9 cellular contexts compared by ENCODE assay signal in genomic region chr17:57106107-57106835, GRCh38. TPM values are rescaled to one million over a fixed set of nuclear protein-coding genes. Genes with fewer than 3 reads are reported as not detected.
DNase-seq lines count a peak whose midpoint lies in the region; ATAC-seq, FAIRE-seq and TF ChIP-seq lines count a peak whose summit lies in the region.
"Had no signal": no experiment of that assay in that cellular context is flagged by ENCODE, and none has a peak within 500 bp of the region (broad histone marks: within the 10 kb centered on the region; RNA-seq: fewer than 3 reads in every experiment).

No MANE protein-coding gene starts in this region.

- intact Hi-C loops in GM12878 (cut with micrococcal nuclease; ENCODE audit: unreplicated experiment) = no loop called here

- TF ChIP-seq CTCF in GM12878 (IDR thresholded peaks at IDR 0.05 in 2 of 3, conservative IDR thresholded peaks at IDR 0.05 in 1 of 3; ENCODE audit: control insufficient read depth in 2 of 3, extremely low read depth in 1 of 3, insufficient read depth in 1 of 3, low read depth in 3 of 3, low read length in 3 of 3) (peak in 2 of 3 experiments; percentile 15 to 17; a peak in 2 of 6 replicates), liver (IDR thresholded peaks at IDR 0.05; ENCODE audit: low read depth, low read length, missing input control) (peak; percentile 37)

- no peaks in the 10 kb centered on the region for H3K9me3 ChIP-seq in GM12878 (replicated peaks; ENCODE audit: control insufficient read depth, insufficient read depth, low read length)
- H3K9me3 ChIP-seq in liver (ENCODE audit: control insufficient read depth in 4 of 4, low read length in 3 of 4) = no peaks in the 10 kb centered on the region

- CTCF ChIA-PET in GM12878 (lab: Yijun Ruan, JAX) = interaction anchor here (0.6 to 1.5 kb wide), 5 partner anchors 11 to 677 kb away, joined by 3 to 4 read pairs (median 3); no protein-coding TSS in a partner anchor
- CTCF ChIA-PET in activated CD4-positive, alpha-beta memory T cell treated with anti-CD3 and anti-CD28 coated beads, Interleukin-2, amount 10 ng/mL, durations not matched to agents 7 days and 5 days (lab: Charles Lee) = no interaction called here

- no peak for TF ChIP-seq EP300 in GM12878 (IDR thresholded peaks at IDR 0.05; ENCODE audit: borderline replicate concordance in 1 of 2, control insufficient read depth in 1 of 2, low read depth in 2 of 2, low read length in 2 of 2)

- H3K36me3 ChIP-seq in GM12878 (ENCODE audit: control insufficient read depth in 2 of 2, insufficient read depth in 2 of 2, low read length in 1 of 2) = peaks cover 9 to 23% of the 10 kb centered on the region in 2 experiments
- H3K36me3 ChIP-seq in liver (ENCODE audit: control insufficient read depth in 4 of 4, insufficient read depth in 3 of 4, low read depth in 1 of 4, low read length in 3 of 4) = peaks cover 0 to 1% (median 0%) of the 10 kb centered on the region in 4 donors

- no peaks in the 10 kb centered on the region for H4K20me1 ChIP-seq in GM12878 (ENCODE audit: control insufficient read depth, insufficient read depth)

- H3K4me1 ChIP-seq in GM12878 (ENCODE audit: control insufficient read depth, insufficient read depth, low read length) (peaks cover 11% of the 10 kb centered on the region), liver (ENCODE audit: control insufficient read depth in 4 of 4, insufficient read depth in 4 of 4, low read length in 3 of 4) (peaks cover 11 to 66% (median 57%) of the 10 kb centered on the region in 4 donors)

- DNase-seq in D341Med (ENCODE audit: low spot score) (peak; percentile 86), HTR-8/SVneo (ENCODE audit: insufficient read length, low spot score) (no peak), GM12878 (ENCODE audit: low read depth, low spot score) (no peak), MV-4-11 (lab: John Stamatoyannopoulos, UW) (no peak), NCI-H1436 treated with DMSO at 0.1 percent for 48 hours (lab: John Stamatoyannopoulos, UW) (no peak)
- DNase-seq in activated CD4-positive, alpha-beta memory T cell treated with anti-CD3 and anti-CD28 coated beads, Interleukin-2, amount 10 ng/mL, durations not matched to agents 7 days and 5 days = no peak
- DNase-seq: activated T-cell treated with anti-CD3 and anti-CD28 coated beads, Interleukin-2, amount 50 U/mL, for 4 hours had no signal

- H3K27ac Mint-ChIP-seq in activated CD4-positive, alpha-beta memory T cell treated with anti-CD3 and anti-CD28 coated beads, Interleukin-2, amount 10 ng/mL, durations not matched to agents 7 days and 5 days = no peak overlapping the region

- peaks cover 7% of the 10 kb centered on the region for H3K79me2 ChIP-seq in GM12878 (ENCODE audit: control insufficient read depth, insufficient read depth, low read length)

- H3K27me3 Mint-ChIP-seq in activated CD4-positive, alpha-beta memory T cell treated with anti-CD3 and anti-CD28 coated beads, Interleukin-2, amount 10 ng/mL, durations not matched to agents 7 days and 5 days = no peaks in the 10 kb centered on the region

- H2AFZ ChIP-seq in GM12878 (ENCODE audit: control insufficient read depth, low read depth, low read length) = no peak overlapping the region

- H3K9me3 Mint-ChIP-seq in activated CD4-positive, alpha-beta memory T cell treated with anti-CD3 and anti-CD28 coated beads, Interleukin-2, amount 10 ng/mL, durations not matched to agents 7 days and 5 days = no peaks in the 10 kb centered on the region
- H3K9me3 Mint-ChIP-seq: activated T-cell treated with anti-CD3 and anti-CD28 coated beads, Interleukin-2, amount 50 U/mL, for 4 hours had no signal

- H3K27me3 ChIP-seq in GM12878 (replicated peaks in 1 of 2; ENCODE audit: control insufficient read depth in 2 of 2, insufficient read depth in 2 of 2, low read length in 1 of 2) (no peaks in the 10 kb centered on the region), liver (ENCODE audit: control insufficient read depth in 4 of 4, insufficient read depth in 4 of 4, low read length in 3 of 4) (no peaks in the 10 kb centered on the region)

- TF ChIP-seq POLR2A in GM12878 (IDR thresholded peaks at IDR 0.05; ENCODE audit: low read depth, low read length) = no peak

- peaks cover 8% of the 10 kb centered on the region for H3K4me1 Mint-ChIP-seq in activated CD4-positive, alpha-beta memory T cell treated with anti-CD3 and anti-CD28 coated beads, Interleukin-2, amount 10 ng/mL, durations not matched to agents 7 days and 5 days

- H3K4me3 ChIP-seq in GM12878 = no peak overlapping the region
- no peak overlapping the region for H3K4me3 ChIP-seq in liver (ENCODE audit: low read depth in 1 of 3, low read length in 3 of 3)

- WGBS in GM12878 (ENCODE audit: insufficient coverage, insufficient replicate concordance, low lambda C conversion rate, missing lambda C conversion rate) = 88% methylated on average over 17 of the region's 17 CpGs
- 76% methylated on average over 17 of the region's 17 CpGs for WGBS in liver

- FAIRE-seq in HTR-8/SVneo (lab: Jason Lieb, UNC) (peak; percentile 44), GM12878 (lab: Jason Lieb, UNC) (no peak)

- no peak overlapping the region for H3K4me2 ChIP-seq in GM12878 (ENCODE audit: control insufficient read depth, insufficient read depth)

- H3K9ac ChIP-seq in GM12878 (ENCODE audit: control insufficient read depth, insufficient read depth, low read length) = no peak overlapping the region
- no peak overlapping the region for H3K9ac ChIP-seq in liver (ENCODE audit: low read depth in 1 of 2, low read length in 2 of 2)

- SMC1A ChIA-PET in GM12878 (lab: Charles Lee; ENCODE audit: uncharacterized antibody, unreplicated experiment) = interaction anchor here (1.2 to 1.4 kb wide), 2 partner anchors 17 to 26 kb away, joined by 3 read pairs; no protein-coding TSS in a partner anchor

- ATAC-seq in GM12878 = no peak
- ATAC-seq in GM21390 (IDR thresholded peaks at IDR 0.05; ENCODE audit: unreplicated experiment) = no peak
- ATAC-seq: activated T-cell treated with anti-CD3 and anti-CD28 coated beads, Interleukin-2, amount 50 U/mL, for 4 hours had no signal

- RAD21 ChIA-PET in GM12878 (lab: Charles Lee; ENCODE audit: unreplicated experiment) = interaction anchor here (1.2 kb wide), 1 partner anchor 19 kb away, joined by 3 read pairs; no protein-coding TSS in a partner anchor

- H3K27ac ChIP-seq in GM12878 (ENCODE audit: control insufficient read depth, insufficient read depth) (no peak overlapping the region), liver (ENCODE audit: low read depth in 1 of 2, low read length in 2 of 2) (no peak overlapping the region)

- no peak overlapping the region for H3K4me3 Mint-ChIP-seq in activated CD4-positive, alpha-beta memory T cell treated with anti-CD3 and anti-CD28 coated beads, Interleukin-2, amount 10 ng/mL, durations not matched to agents 7 days and 5 days
- H3K4me3 Mint-ChIP-seq: activated T-cell treated with anti-CD3 and anti-CD28 coated beads, Interleukin-2, amount 50 U/mL, for 4 hours had no signal

- in situ Hi-C loops in GM12878 (cut with MboI) = no loop called here

- TSS peak; percentile 54 for BruUV-seq in GM12878 (replicated peaks; lab: Mats Ljungman, UMichigan)

- TF ChIP-seq RAD21 in GM12878 (IDR thresholded peaks at IDR 0.05; ENCODE audit: insufficient read depth, low read depth, low read length) = no peak
- TF ChIP-seq RAD21 in liver (IDR thresholded peaks at IDR 0.05) = peak in 1 of 2 donors; percentile 62

- POLR2A ChIA-PET in GM12878 (lab: Charles Lee) = no interaction called here
- POLR2A ChIA-PET in activated CD4-positive, alpha-beta memory T cell treated with anti-CD3 and anti-CD28 coated beads, Interleukin-2, amount 10 ng/mL, durations not matched to agents 7 days and 5 days (lab: Charles Lee) = no interaction called here

- no peaks in the 10 kb centered on the region for H3K36me3 Mint-ChIP-seq in activated CD4-positive, alpha-beta memory T cell treated with anti-CD3 and anti-CD28 coated beads, Interleukin-2, amount 10 ng/mL, durations not matched to agents 7 days and 5 days (ENCODE audit: low read depth)

TF ChIP-seq in GM12878, 131 proteins besides CTCF, POLR2A, EP300 and RAD21 (continues in another document):
- TF ChIP-seq, protein P1, sequence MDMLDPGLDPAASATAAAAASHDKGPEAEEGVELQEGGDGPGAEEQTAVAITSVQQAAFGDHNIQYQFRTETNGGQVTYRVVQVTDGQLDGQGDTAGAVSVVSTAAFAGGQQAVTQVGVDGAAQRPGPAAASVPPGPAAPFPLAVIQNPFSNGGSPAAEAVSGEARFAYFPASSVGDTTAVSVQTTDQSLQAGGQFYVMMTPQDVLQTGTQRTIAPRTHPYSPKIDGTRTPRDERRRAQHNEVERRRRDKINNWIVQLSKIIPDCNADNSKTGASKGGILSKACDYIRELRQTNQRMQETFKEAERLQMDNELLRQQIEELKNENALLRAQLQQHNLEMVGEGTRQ (IDR thresholded peaks at IDR 0.05; ENCODE audit: borderline replicate concordance, low read depth, low read length) = no peak

TF ChIP-seq in liver, 16 proteins besides CTCF, POLR2A, EP300 and RAD21 (continues in another document):
- TF ChIP-seq, protein P2, sequence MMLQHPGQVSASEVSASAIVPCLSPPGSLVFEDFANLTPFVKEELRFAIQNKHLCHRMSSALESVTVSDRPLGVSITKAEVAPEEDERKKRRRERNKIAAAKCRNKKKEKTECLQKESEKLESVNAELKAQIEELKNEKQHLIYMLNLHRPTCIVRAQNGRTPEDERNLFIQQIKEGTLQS (IDR thresholded peaks at IDR 0.05) = no peak

RNA-seq across cellular contexts. Expression of gene AKAP1, which starts 21.2 kb away (rescaled TPM):
- 45.9 and 58.6 TPM in 2 replicates for total RNA-seq in GM12878 (2013; cell fraction: nucleolus; rRNA removed)
- total RNA-seq in GM12878 (2014; rRNA removed) = 40.7 and 50.5 TPM in 2 replicates
- 29.5 and 36.8 TPM in 2 replicates for total RNA-seq in GM12878 (2014; rRNA removed; fragmentation: Illumina TruSeq; extraction: Trizol)
- total RNA-seq in GM12878 (2021) = 39.9 and 45.9 TPM in 2 replicates
- 11.0 TPM for polyA plus RNA-seq in GM12878 (2011; ENCODE audit: low read depth)
- polyA plus RNA-seq in GM12878 (2011; rRNA removed) = 15.6 and 39.2 TPM in 2 replicates
- 61.3 and 66.5 TPM in 2 replicates for polyA plus RNA-seq in GM12878 (2011; cell fraction: cytosol; rRNA removed)
- 176 and 195 TPM in 2 replicates for polyA plus RNA-seq in GM12878 (2011; cell fraction: nucleus; rRNA removed)
- 13.5 and 18.3 TPM in 2 replicates for polyA plus RNA-seq in GM12878 (2012)
- polyA plus RNA-seq in GM12878 (2014; fragmentation: Illumina TruSeq; extraction: Trizol) = 30.9 and 48.4 TPM in 2 replicates
- polyA plus RNA-seq in GM12878 (2014; fragmentation: Nextera tagmentation; extraction: Ambion mirVana) = 10 to 100 TPM; 11.9 to 15.2 TPM
- polyA plus RNA-seq in GM12878 (2014; rRNA removed) = 34.4 and 58.8 TPM in 2 replicates
- 10 to 100 TPM; 37.1 to 40.9 TPM for polyA plus RNA-seq in GM12878 (2016; fragmentation: Nextera tagmentation; extraction: Ambion mirVana)
- 66.9 and 103 TPM in 2 replicates for polyA minus RNA-seq in GM12878 (2011; rRNA and poly(A)+ RNA removed)
- 28.3 and 33.3 TPM in 2 replicates for polyA minus RNA-seq in GM12878 (2011; cell fraction: cytosol; rRNA and poly(A)+ RNA removed)
- polyA minus RNA-seq in GM12878 (2011; cell fraction: nucleus; rRNA and poly(A)+ RNA removed) = 29.7 and 38.4 TPM in 2 replicates
- total RNA-seq in liver = 10 to 100 TPM; 36.4 to 58.5 TPM
- polyA plus RNA-seq in liver = 10 to 100 TPM; 31.3 to 43.1 TPM
- total RNA-seq in activated CD4-positive, alpha-beta memory T cell treated with anti-CD3 and anti-CD28 coated beads, Interleukin-2, amount 10 ng/mL, durations not matched to agents 7 days and 5 days = 10 to 100 TPM; 19.9 to 22.4 TPM
